18 cellular contexts compared by ENCODE assay signal in genomic region chr20:47484303-47484702, GRCh38. TPM values are rescaled to one million over a fixed set of nuclear protein-coding genes. Genes with fewer than 3 reads are reported as not detected.
A peak's percentile ranks its signal among the peaks of the same experiment; 100 is the strongest.
DNase-seq lines count a peak whose midpoint lies in the region; ATAC-seq and TF ChIP-seq lines count a peak whose summit lies in the region.
"Had no signal": no experiment of that assay in that cellular context is flagged by ENCODE, and none has a peak within 500 bp of the region (broad histone marks: within the 10 kb centered on the region; RNA-seq: fewer than 3 reads in every experiment).

No MANE protein-coding gene starts in this region.

- H3K4me3 Mint-ChIP-seq in activated CD4-positive, alpha-beta memory T cell treated with anti-CD3 and anti-CD28 coated beads for 36 hours: no peak overlapping the region
- H3K4me3 Mint-ChIP-seq: CD4-positive, alpha-beta memory T cell had no signal

- H3K36me3 ChIP-seq in DOHH2 (ENCODE audit: control insufficient read depth, low read length) (0 out of 2 replicates have a peak, but pooled peaks cover 2% of the 10 kb centered on the region), OCI-LY1 (ENCODE audit: insufficient read depth, low read length) (no peaks in the 10 kb centered on the region)
- H3K36me3 ChIP-seq: SJCRH30 had no signal

- H3K9me2 ChIP-seq in DOHH2 (replicated peaks; ENCODE audit: control insufficient read depth, low read length): no peaks in the 10 kb centered on the region
- H3K9me2 ChIP-seq in OCI-LY1 (ENCODE audit: low read depth, low read length): no peaks in the 10 kb centered on the region

- peak overlapping the region; percentile 24 for H3K27ac Mint-ChIP-seq in activated CD4-positive, alpha-beta memory T cell treated with anti-CD3 and anti-CD28 coated beads for 36 hours

- H3K27ac ChIP-seq in DOHH2 (ENCODE audit: low read depth, low read length) (peak overlapping the region; percentile 97), OCI-LY1 (ENCODE audit: low read depth, low read length, poor library complexity, severe bottlenecking) (peak overlapping the region; percentile 100)
- H3K27ac ChIP-seq: SJCRH30 had no signal

- H3K9me3 Mint-ChIP-seq in activated CD4-positive, alpha-beta memory T cell treated with anti-CD3 and anti-CD28 coated beads for 36 hours: no peaks in the 10 kb centered on the region
- H3K9me3 Mint-ChIP-seq: CD4-positive, alpha-beta memory T cell had no signal

- H3K4me2 ChIP-seq in DOHH2 (ENCODE audit: low read length) (peak overlapping the region; percentile 57), OCI-LY1 (ENCODE audit: low read length) (peak overlapping the region; percentile 28)

- H3F3A ChIP-seq in DOHH2 (ENCODE audit: control insufficient read depth, insufficient read depth) (peaks cover 50% of the 10 kb centered on the region), OCI-LY1 (ENCODE audit: insufficient read depth, low read length) (peaks cover 14% of the 10 kb centered on the region)

- H3K4me1 Mint-ChIP-seq in activated CD4-positive, alpha-beta memory T cell treated with anti-CD3 and anti-CD28 coated beads for 36 hours (ENCODE audit: low read depth): peaks cover 46% of the 10 kb centered on the region

- no peaks in the 10 kb centered on the region for H4K20me1 ChIP-seq in DOHH2 (ENCODE audit: control insufficient read depth, insufficient read depth, low read depth, low read length)
- H4K20me1 ChIP-seq in OCI-LY1 (ENCODE audit: insufficient read depth, low read length): no peaks in the 10 kb centered on the region

- no peaks in the 10 kb centered on the region for H3K9me3 ChIP-seq in DOHH2 (ENCODE audit: control insufficient read depth, insufficient read depth, low read length)
- H3K9me3 ChIP-seq in OCI-LY1 (ENCODE audit: low read length): no peaks in the 10 kb centered on the region
- H3K9me3 ChIP-seq: SJCRH30 had no signal

- POLR2A ChIA-PET in activated CD4-positive, alpha-beta memory T cell treated with anti-CD3 and anti-CD28 coated beads for 36 hours (lab: Charles Lee): no interaction called here

- H3K27me3 ChIP-seq in DOHH2 (ENCODE audit: control insufficient read depth, low read length): no peaks in the 10 kb centered on the region
- H3K27me3 ChIP-seq in OCI-LY1 (ENCODE audit: insufficient read depth, low read length): no peaks in the 10 kb centered on the region
- H3K27me3 ChIP-seq: SJCRH30 had no signal

- intact Hi-C loops in activated CD4-positive, alpha-beta memory T cell treated with anti-CD3 and anti-CD28 coated beads for 36 hours (cut with micrococcal nuclease): loop anchor here (10.0 kb wide), 1 partner anchor 930 kb away; the partner anchor contains the start of gene OCSTAMP

- DNase-seq in activated CD4-positive, alpha-beta memory T cell treated with anti-CD3 and anti-CD28 coated beads for 36 hours: no peak
- DNase-seq in kidney glomerular epithelial cell (lab: John Stamatoyannopoulos, UW): peak; percentile 57
- no peak for DNase-seq in cerebellar nuclear complex (lab: John Stamatoyannopoulos, UW)
- DNase-seq in iPS-NIHi11 (ENCODE audit: low spot score): no peak
- DNase-seq: C1 segment of cervical spinal cord; CD4-positive, alpha-beta memory T cell; COR-L47; EL; GDM1; KBM-7; NCI-H2029; NCI-H446 treated with DMSO at 0.1 percent for 48 hours; SJCRH30 had no signal

- TF ChIP-seq CTCF in DOHH2 (IDR thresholded peaks at IDR 0.05; ENCODE audit: low read depth, low read length, poor library complexity, severe bottlenecking) (no peak), OCI-LY1 (IDR thresholded peaks at IDR 0.05; ENCODE audit: low read length) (no peak)

- H3K4me3 ChIP-seq in DOHH2 (ENCODE audit: low read length) (peak overlapping the region; percentile 34), OCI-LY1 (ENCODE audit: low read depth, low read length, poor library complexity, severe bottlenecking) (no peak overlapping the region)
- H3K4me3 ChIP-seq: SJCRH30 had no signal

- H3K9ac ChIP-seq in OCI-LY1 (ENCODE audit: low read length): peak overlapping the region; percentile 41

- H2AFZ ChIP-seq in OCI-LY1 (ENCODE audit: low read length): no peak overlapping the region

- H3K36me3 Mint-ChIP-seq in activated CD4-positive, alpha-beta memory T cell treated with anti-CD3 and anti-CD28 coated beads for 36 hours: no peaks in the 10 kb centered on the region
- H3K36me3 Mint-ChIP-seq: CD4-positive, alpha-beta memory T cell had no signal

- CTCF ChIA-PET in activated CD4-positive, alpha-beta memory T cell treated with anti-CD3 and anti-CD28 coated beads for 36 hours (lab: Charles Lee): interaction anchor here (0.8 to 1.5 kb wide), 2 partner anchors 9 to 100 kb away, joined by 3 to 5 read pairs; no protein-coding TSS in a partner anchor

- H3K79me2 ChIP-seq in DOHH2 (ENCODE audit: control insufficient read depth, low read length): peaks cover 5% of the 10 kb centered on the region
- H3K79me2 ChIP-seq in OCI-LY1 (ENCODE audit: insufficient read depth, low read length): no peaks in the 10 kb centered on the region

- H3K4me1 ChIP-seq in DOHH2 (ENCODE audit: control insufficient read depth, low read length) (peaks cover 95% of the 10 kb centered on the region), OCI-LY1 (ENCODE audit: insufficient read depth, low read length, severe bottlenecking) (peaks cover 90% of the 10 kb centered on the region)
- H3K4me1 ChIP-seq: SJCRH30 had no signal

- H3K27me3 Mint-ChIP-seq in activated CD4-positive, alpha-beta memory T cell treated with anti-CD3 and anti-CD28 coated beads for 36 hours: no peaks in the 10 kb centered on the region
- H3K27me3 Mint-ChIP-seq: CD4-positive, alpha-beta memory T cell had no signal

- no peak for ATAC-seq in GM21619 (IDR thresholded peaks at IDR 0.05; ENCODE audit: unreplicated experiment)
- ATAC-seq: Right ventricle myocardium inferior, SK-N-SH treated with all-trans-retinoic acid at 6 μM for 48 hours had no signal

RNA-seq across cellular contexts. Expression of gene NCOA3, which starts 17.4 kb away (rescaled TPM):
- total RNA-seq in activated CD4-positive, alpha-beta memory T cell treated with anti-CD3 and anti-CD28 coated beads for 36 hours: 10 to 100 TPM; 72.0 to 81.8 TPM
